Comparison of ENCODE assay signal across 8 cellular contexts in the genomic region with DNA sequence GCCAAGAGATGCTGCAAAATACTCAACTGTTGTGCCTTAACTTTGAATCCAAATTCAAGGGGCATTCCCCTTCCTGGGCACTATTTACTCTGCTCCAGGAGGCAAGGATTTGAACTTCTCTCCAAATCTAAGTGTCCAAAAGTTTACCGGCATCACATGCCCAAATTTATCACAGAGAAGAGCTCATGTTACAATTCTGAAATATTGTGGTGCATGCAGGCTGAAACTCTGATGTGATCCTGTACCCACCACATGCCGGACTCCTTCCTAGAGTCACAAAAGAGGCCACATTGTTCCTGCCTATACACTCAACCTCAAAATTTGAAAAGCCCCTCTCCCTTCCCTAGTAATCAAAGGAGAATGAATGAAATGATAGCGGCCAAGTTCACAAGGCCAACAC. TPM values are rescaled to one million over a fixed set of nuclear protein-coding genes. Genes with fewer than 3 reads are reported as not detected.
DNase-seq lines count a peak whose midpoint lies in the region; ATAC-seq and TF ChIP-seq lines count a peak whose summit lies in the region.

No MANE protein-coding gene starts in this region.

- WGBS in ovary, 3 donors = 3 to 11% (median 8%) methylated on average over 3 of the region's 3 CpGs

- H3K4me3 ChIP-seq in Peyer's patch (peak overlapping the region; percentile 84 to 99 (median 86)), ovary (peak overlapping the region; percentile 99)

- H3K9me3 ChIP-seq in Peyer's patch = no peaks in the 10 kb centered on the region
- H3K9me3 ChIP-seq in ovary = no peaks in the 10 kb centered on the region

- intact Hi-C loops in ovary (cut with DNase I) = no loop called here
- intact Hi-C loops in sciatic nerve (cut with DNase I) = loop anchor here (10.0 kb wide), 1 partner anchor 214 kb away; the partner anchor contains the start of gene PRR5L

- H3K27ac ChIP-seq in Peyer's patch (peak overlapping the region; percentile 86 to 97 (median 90)), epithelial cell of prostate (peak overlapping the region; percentile 91), ovary (peak overlapping the region in 1 of 2 donors; percentile 71)

- DNase-seq in DMS114 treated with DMSO at 0.1 percent for 48 hours (lab: John Stamatoyannopoulos, UW; ENCODE audit: unreplicated experiment) = peak; percentile 35
- no peak for DNase-seq in Peyer's patch
- no peak for DNase-seq in epithelial cell of prostate (ENCODE audit: low read depth, low spot score)
- no peak for DNase-seq in ovary
- DNase-seq in sciatic nerve (ENCODE audit: low spot score) = no peak
- DNase-seq in stimulated activated CD4-positive, alpha-beta T cell treated with anti-CD3 and anti-CD28 coated beads, Interleukin-2, amount 100 ng/mL, for 48 hours = no peak
- no peak for DNase-seq in NCI-H1105 treated with DMSO at 0.1 percent for 48 hours (lab: John Stamatoyannopoulos, UW)
- no peak for DNase-seq in SW 1271 (lab: John Stamatoyannopoulos, UW)

- TF ChIP-seq CTCF in Peyer's patch (IDR thresholded peaks at IDR 0.05) = no peak
- no peak for TF ChIP-seq CTCF in ovary (IDR thresholded peaks at IDR 0.05)

- no peak for TF ChIP-seq EP300 in ovary (IDR thresholded peaks at IDR 0.05)

- ATAC-seq in sciatic nerve = no peak

- H3K27me3 ChIP-seq in Peyer's patch (no peaks in the 10 kb centered on the region), ovary (no peaks in the 10 kb centered on the region)

- TF ChIP-seq POLR2A in Peyer's patch (IDR thresholded peaks at IDR 0.05) = no peak
- no peak for TF ChIP-seq POLR2A in ovary (IDR thresholded peaks at IDR 0.05)

- peaks cover 0 to 10% (median 2%) of the 10 kb centered on the region in 4 donors for H3K4me1 ChIP-seq in Peyer's patch
- H3K4me1 ChIP-seq in ovary (ENCODE audit: insufficient read depth) = peaks cover 2% of the 10 kb centered on the region

- H3K36me3 ChIP-seq in Peyer's patch = no peaks in the 10 kb centered on the region
- H3K36me3 ChIP-seq in ovary = no peaks in the 10 kb centered on the region

RNA-seq across cellular contexts. Expression of gene TRAF6, which starts 1.3 kb away (rescaled TPM):
- total RNA-seq in Peyer's patch (10 to 100 TPM in 3 of 4 donors, 1 to 10 TPM in 1; 6.6 to 25.1 (median 18.4) TPM), ovary (10 to 100 TPM in 6 of 7 donors, 1 to 10 TPM in 1; 8.7 to 16.4 (median 13.9) TPM), sciatic nerve (16.6 TPM)
- 10 to 100 TPM in 1 of 2 donors, 1 to 10 TPM in 1; 4.9 to 18.2 TPM for polyA plus RNA-seq in ovary

RNA-seq across cellular contexts. Expression of gene RAG1, which starts 59.1 kb away (rescaled TPM):
- total RNA-seq in Peyer's patch (1 to 10 TPM; 1.9 to 5.0 (median 3.1) TPM), ovary (under 1 TPM; 0.25 to 0.82 (median 0.40) TPM), sciatic nerve (0.67 TPM)
- polyA plus RNA-seq in ovary = 1 to 10 TPM in 1 of 2 donors, under 1 TPM in 1; 0.18 to 1.3 TPM
